35 cellular contexts compared by ENCODE assay signal in genomic region chr2:15780234-15780633, GRCh38.
"Had no signal": no experiment of that assay in that cellular context is flagged by ENCODE, and none has a peak within 500 bp of the region (broad histone marks: within the 10 kb centered on the region; RNA-seq: fewer than 3 reads in every experiment).

No MANE protein-coding gene starts in this region.

- ATAC-seq: activated CD8-positive, alpha-beta memory T cell treated with anti-CD3 and anti-CD28 coated beads, Interleukin-2, amount 10 ng/mL, durations not matched to agents 7 days and 5 days; PC-3 had no signal

- H3K27ac ChIP-seq: brain microvascular endothelial cell, Peyer's patch, VCaP had no signal

- DNase-seq: activated CD4-positive, alpha-beta memory T cell treated with anti-CD3 and anti-CD28 coated beads, Interleukin-2, amount 10 ng/mL, durations not matched to agents 7 days and 5 days; activated CD4-positive, alpha-beta T cell treated with anti-CD3 and anti-CD28 coated beads for 1 hour; activated CD4-positive, alpha-beta T cell treated with anti-CD3 and anti-CD28 coated beads for 48 hours; activated CD4-positive, CD25-positive, alpha-beta regulatory T cell; activated CD8-positive, alpha-beta memory T cell treated with anti-CD3 and anti-CD28 coated beads for 24 hours; activated CD8-positive, alpha-beta memory T cell treated with anti-CD3 and anti-CD28 coated beads, Interleukin-2, amount 10 ng/mL, durations not matched to agents 7 days and 5 days; activated CD8-positive, alpha-beta memory T cell treated with anti-CD3 and anti-CD28 coated beads, Interleukin-2, amount 50 U/mL, for 48 hours; activated effector memory CD4-positive, alpha-beta T cell treated with Interleukin-2 at 50 U/mL for 16 hours; activated naive CD4-positive, alpha-beta T cell treated with anti-CD3 and anti-CD28 coated beads, Interleukin-2, amount 10 ng/mL, durations not matched to agents 7 days and 5 days; activated naive CD8-positive, alpha-beta T cell treated with anti-CD3 and anti-CD28 coated beads for 36 hours; activated T-cell treated with anti-CD3 and anti-CD28 coated beads, Interleukin-2, amount 50 U/mL, for 48 hours; amniotic stem cell; brain microvascular endothelial cell; Kasumi-1; KG1; MG63; MV-4-11; NCI-H1092; NCI-H1436 treated with DMSO at 0.1 percent for 48 hours; NCI-H1694 treated with DMSO at 0.1 percent for 48 hours; NCI-H2029 treated with DMSO at 0.1 percent for 48 hours; NCI-H2107; NCI-H2171; NCI-H510A treated with DMSO at 0.1 percent for 48 hours; NK-92 treated with Interleukin-12 subunit alpha and Interleukin-12 subunit beta, amount 100 ng/mL, for 24 hours; PC-3; Peyer's patch; RPMI8226; SIG-M5; SW 1271; T-helper 1 cell; T-helper 2 cell; T-helper 9 cell had no signal

- H3K9me3 Mint-ChIP-seq: activated CD4-positive, alpha-beta memory T cell treated with anti-CD3 and anti-CD28 coated beads, Interleukin-2, amount 10 ng/mL, durations not matched to agents 7 days and 5 days; activated naive CD4-positive, alpha-beta T cell treated with anti-CD3 and anti-CD28 coated beads, Interleukin-2, amount 10 ng/mL, durations not matched to agents 7 days and 5 days; activated naive CD8-positive, alpha-beta T cell treated with anti-CD3 and anti-CD28 coated beads for 36 hours; central memory CD8-positive, alpha-beta T cell had no signal

- H3K9me3 ChIP-seq: MG63, Peyer's patch had no signal

- H3K36me3 Mint-ChIP-seq: activated CD8-positive, alpha-beta memory T cell treated with anti-CD3 and anti-CD28 coated beads, Interleukin-2, amount 10 ng/mL, durations not matched to agents 7 days and 5 days; activated naive CD4-positive, alpha-beta T cell treated with anti-CD3 and anti-CD28 coated beads, Interleukin-2, amount 10 ng/mL, durations not matched to agents 7 days and 5 days; activated naive CD8-positive, alpha-beta T cell treated with anti-CD3 and anti-CD28 coated beads for 36 hours had no signal

- H3K27ac Mint-ChIP-seq: activated CD4-positive, alpha-beta memory T cell treated with anti-CD3 and anti-CD28 coated beads, Interleukin-2, amount 10 ng/mL, durations not matched to agents 7 days and 5 days; activated CD8-positive, alpha-beta memory T cell treated with anti-CD3 and anti-CD28 coated beads, Interleukin-2, amount 10 ng/mL, durations not matched to agents 7 days and 5 days; activated naive CD4-positive, alpha-beta T cell treated with anti-CD3 and anti-CD28 coated beads, Interleukin-2, amount 10 ng/mL, durations not matched to agents 7 days and 5 days; activated naive CD8-positive, alpha-beta T cell treated with anti-CD3 and anti-CD28 coated beads for 36 hours had no signal

- H3K4me1 Mint-ChIP-seq: activated CD4-positive, alpha-beta memory T cell treated with anti-CD3 and anti-CD28 coated beads, Interleukin-2, amount 10 ng/mL, durations not matched to agents 7 days and 5 days; activated CD8-positive, alpha-beta memory T cell treated with anti-CD3 and anti-CD28 coated beads, Interleukin-2, amount 10 ng/mL, durations not matched to agents 7 days and 5 days; activated naive CD4-positive, alpha-beta T cell treated with anti-CD3 and anti-CD28 coated beads, Interleukin-2, amount 10 ng/mL, durations not matched to agents 7 days and 5 days; activated naive CD8-positive, alpha-beta T cell treated with anti-CD3 and anti-CD28 coated beads for 36 hours; central memory CD8-positive, alpha-beta T cell had no signal

- H3K4me3 ChIP-seq: MG63, Peyer's patch had no signal

- H3K4me3 Mint-ChIP-seq: activated CD4-positive, alpha-beta memory T cell treated with anti-CD3 and anti-CD28 coated beads, Interleukin-2, amount 10 ng/mL, durations not matched to agents 7 days and 5 days; activated CD8-positive, alpha-beta memory T cell treated with anti-CD3 and anti-CD28 coated beads, Interleukin-2, amount 10 ng/mL, durations not matched to agents 7 days and 5 days; activated naive CD4-positive, alpha-beta T cell treated with anti-CD3 and anti-CD28 coated beads, Interleukin-2, amount 10 ng/mL, durations not matched to agents 7 days and 5 days; activated naive CD8-positive, alpha-beta T cell treated with anti-CD3 and anti-CD28 coated beads for 36 hours; central memory CD8-positive, alpha-beta T cell had no signal

- H3K36me3 ChIP-seq: brain microvascular endothelial cell, MG63, Peyer's patch had no signal

- H3K4me1 ChIP-seq: Peyer's patch had no signal

- H3K27me3 ChIP-seq: brain microvascular endothelial cell, MG63, Peyer's patch had no signal

- H3K27me3 Mint-ChIP-seq: activated CD4-positive, alpha-beta memory T cell treated with anti-CD3 and anti-CD28 coated beads, Interleukin-2, amount 10 ng/mL, durations not matched to agents 7 days and 5 days; activated CD8-positive, alpha-beta memory T cell treated with anti-CD3 and anti-CD28 coated beads, Interleukin-2, amount 10 ng/mL, durations not matched to agents 7 days and 5 days; activated naive CD4-positive, alpha-beta T cell treated with anti-CD3 and anti-CD28 coated beads, Interleukin-2, amount 10 ng/mL, durations not matched to agents 7 days and 5 days; activated naive CD8-positive, alpha-beta T cell treated with anti-CD3 and anti-CD28 coated beads for 36 hours; central memory CD8-positive, alpha-beta T cell had no signal
